1 cellular context compared by ENCODE assay signal in genomic region chr7:100705341-100705752, GRCh38.
A peak's percentile ranks its signal among the peaks of the same experiment; 100 is the strongest.
TF ChIP-seq lines count a peak whose summit lies in the region.

No MANE protein-coding gene starts in this region.

TF ChIP-seq in H1, 55 proteins besides CTCF, POLR2A, EP300 and RAD21:
- no peak for TF ChIP-seq KDM1A (IDR thresholded peaks at IDR 0.05; ENCODE audit: borderline replicate concordance, low read length)
- no peak for TF ChIP-seq ZNF274 (IDR thresholded peaks at IDR 0.05; ENCODE audit: borderline replicate concordance, extremely low read depth, low read length)
- peak; percentile 3 for TF ChIP-seq ASH2L (IDR thresholded peaks at IDR 0.05; ENCODE audit: low read length)
- no peak for TF ChIP-seq CBX8 (IDR thresholded peaks at IDR 0.05; ENCODE audit: borderline replicate concordance, low read depth, low read length)
- TF ChIP-seq SIN3A (conservative IDR thresholded peaks at IDR 0.05 in 1 of 2, IDR thresholded peaks at IDR 0.05 in 1 of 2; ENCODE audit: low read depth in 1 of 2, low read length in 2 of 2), result peak in 1 of 2 experiments; percentile 36; a peak in 1 of 4 replicates
- peak; percentile 44; the same call in 1 of the 2 replicates for TF ChIP-seq TBP (IDR thresholded peaks at IDR 0.05; ENCODE audit: low read depth, low read length)
- TF ChIP-seq TCF12 (IDR thresholded peaks at IDR 0.05; ENCODE audit: low read depth, low read length), result 0 out of 2 replicates have a peak, but pooled peaks have one; percentile 17
- TF ChIP-seq CEBPB (IDR thresholded peaks at IDR 0.05; ENCODE audit: low read depth, low read length), result no peak
- TF ChIP-seq TEAD4 (IDR thresholded peaks at IDR 0.05; ENCODE audit: low read depth, low read length), result peak; percentile 46; the same call in 1 of the 2 replicates
- peak; percentile 66 for TF ChIP-seq BACH1 (IDR thresholded peaks at IDR 0.05; ENCODE audit: low read length)
- TF ChIP-seq ATF2 (IDR thresholded peaks at IDR 0.05; ENCODE audit: low read length), result no peak
- peak; percentile 60; the same call in 1 of the 2 replicates for TF ChIP-seq CREB1 (IDR thresholded peaks at IDR 0.05)
- TF ChIP-seq MAX (IDR thresholded peaks at IDR 0.05), result peak; percentile 68
- peak; percentile 42 for TF ChIP-seq TAF7 (optimal IDR thresholded peaks at IDR 0.05; ENCODE audit: borderline replicate concordance, low read depth, low read length)
- no peak for TF ChIP-seq SIRT6 (IDR thresholded peaks at IDR 0.05; ENCODE audit: low read length)
- TF ChIP-seq HDAC2 (IDR thresholded peaks at IDR 0.05; ENCODE audit: borderline replicate concordance in 1 of 2, low read depth in 2 of 2, low read length in 2 of 2), result peak in 1 of 2 experiments; percentile 61; a peak in 2 of 4 replicates
- TF ChIP-seq TAF1 (IDR thresholded peaks at IDR 0.05; ENCODE audit: low read depth, low read length), result no peak; the same call in 1 of the 2 replicates
- TF ChIP-seq EGR1 (IDR thresholded peaks at IDR 0.05; ENCODE audit: borderline replicate concordance, low read depth, low read length), result peak; percentile 63; the same call in 1 of the 2 replicates
- peak; percentile 93 for TF ChIP-seq SAP30 (IDR thresholded peaks at IDR 0.05; ENCODE audit: insufficient read depth, insufficient replicate concordance, low read length)
